Comparison of ENCODE assay signal across 21 cellular contexts in genomic region chr1:53468374-53468773, GRCh38. TPM values are rescaled to one million over a fixed set of nuclear protein-coding genes. Genes with fewer than 3 reads are reported as not detected.
A peak's percentile ranks its signal among the peaks of the same experiment; 100 is the strongest.
DNase-seq lines count a peak whose midpoint lies in the region; ATAC-seq and TF ChIP-seq lines count a peak whose summit lies in the region.
"Had no signal": no experiment of that assay in that cellular context is flagged by ENCODE, and none has a peak within 500 bp of the region (broad histone marks: within the 10 kb centered on the region; RNA-seq: fewer than 3 reads in every experiment).

No MANE protein-coding gene starts in this region.

- no CpG with 5 or more reads among the region's 2 CpGs for WGBS in neuronal stem cell (ENCODE audit: extremely low coverage in 2 of 2, insufficient read length in 2 of 2, insufficient replicate concordance in 1 of 2), 2 donors

- no peak overlapping the region for H3K27ac ChIP-seq in neuronal stem cell (replicated peaks; ENCODE audit: low read length)
- H3K27ac ChIP-seq: 22Rv1, A549, C4-2B, GM23248 had no signal

- H3K9ac ChIP-seq in neuronal stem cell (ENCODE audit: low read depth, low read length, poor library complexity) = no peak overlapping the region
- H3K9ac ChIP-seq: GM23248 had no signal

- H3K27me3 ChIP-seq in neuronal stem cell (ENCODE audit: control insufficient read depth in 3 of 3, insufficient read depth in 3 of 3, low read depth in 1 of 3, low read length in 3 of 3) = peaks cover 0 to 19% (median 0%) of the 10 kb centered on the region in 3 experiments

- no peaks in the 10 kb centered on the region for H3K79me1 ChIP-seq in neuronal stem cell (ENCODE audit: low read depth, low read length)

- peak; percentile 41 for DNase-seq in activated CD8-positive, alpha-beta memory T cell treated with anti-CD3 and anti-CD28 coated beads for 24 hours
- no peak for DNase-seq in activated CD8-positive, alpha-beta memory T cell treated with anti-CD3 and anti-CD28 coated beads, Interleukin-2, amount 50 U/mL, for 4 hours
- DNase-seq in islet precursor cell (peak; percentile 21), neuronal stem cell (ENCODE audit: low spot score) (no peak), HFFc6 (no peak), NCI-H774 (lab: John Stamatoyannopoulos, UW) (no peak)
- DNase-seq: AML-193; Caco-2; CD4-positive, alpha-beta T cell; DMS79; GDM1; GM23248; H9 had no signal

- H3K4me2 ChIP-seq in neuronal stem cell (ENCODE audit: insufficient read depth, low read length, poor library complexity, severe bottlenecking) = no peak overlapping the region
- H3K4me2 ChIP-seq: A549 had no signal

- H3K4me3 Mint-ChIP-seq in HFFc6 = no peak overlapping the region
- H3K4me3 Mint-ChIP-seq: CD4-positive, alpha-beta T cell; H9 had no signal

- H3K4me3 ChIP-seq in neuronal stem cell (ENCODE audit: low read length in 2 of 2) = no peak overlapping the region
- H3K4me3 ChIP-seq: A549, GM23248 had no signal

- H2BK12ac ChIP-seq in neuronal stem cell (ENCODE audit: low read length) = no peak overlapping the region

- H2BK15ac ChIP-seq in neuronal stem cell (ENCODE audit: low read length) = no peak overlapping the region

- ATAC-seq in GM21619 (IDR thresholded peaks at IDR 0.05; ENCODE audit: unreplicated experiment) = no peak
- no peak for ATAC-seq in HG02884 (IDR thresholded peaks at IDR 0.05; ENCODE audit: unreplicated experiment)
- ATAC-seq: A549 had no signal

- no peak overlapping the region for H2AK5ac ChIP-seq in neuronal stem cell (ENCODE audit: low read depth, low read length)

- H4K8ac ChIP-seq in neuronal stem cell (ENCODE audit: low read depth, low read length) = no peak overlapping the region

- H3K23ac ChIP-seq in neuronal stem cell (ENCODE audit: low read depth, low read length, poor library complexity) = no peak overlapping the region

- H2AFZ ChIP-seq in neuronal stem cell (ENCODE audit: low read length) = no peak overlapping the region
- H2AFZ ChIP-seq: GM23248 had no signal

- H3K4me1 ChIP-seq in neuronal stem cell (ENCODE audit: control insufficient read depth in 2 of 2, insufficient read depth in 1 of 2, low read depth in 1 of 2, low read length in 2 of 2) = peaks cover 6% of the 10 kb centered on the region in 2 donors
- H3K4me1 ChIP-seq: A549, Caco-2 had no signal

- no peaks in the 10 kb centered on the region for H3K36me3 ChIP-seq in neuronal stem cell (replicated peaks in 1 of 2; ENCODE audit: control insufficient read depth in 2 of 2, insufficient read depth in 2 of 2, low read length in 2 of 2)

- H3K27me3 Mint-ChIP-seq in HFFc6 (ENCODE audit: insufficient read depth) = peaks cover 22% of the 10 kb centered on the region
- H3K27me3 Mint-ChIP-seq: CD4-positive, alpha-beta T cell had no signal

- H2BK120ac ChIP-seq in neuronal stem cell (ENCODE audit: low read depth, low read length) = no peak overlapping the region

- no peaks in the 10 kb centered on the region for H3K9me3 ChIP-seq in neuronal stem cell (replicated peaks in 1 of 2; ENCODE audit: control insufficient read depth in 2 of 2, insufficient read depth in 1 of 2, low read depth in 1 of 2, low read length in 2 of 2)
- H3K9me3 ChIP-seq: A549, Caco-2 had no signal

- no peak overlapping the region for H3K14ac ChIP-seq in neuronal stem cell (ENCODE audit: low read length)

- H3K4ac ChIP-seq in neuronal stem cell (ENCODE audit: low read length) = no peak overlapping the region

- no peaks in the 10 kb centered on the region for H3K4me1 Mint-ChIP-seq in HFFc6 (ENCODE audit: low read depth)

- peak overlapping the region; percentile 32 for H3K18ac ChIP-seq in neuronal stem cell (ENCODE audit: low read length)

- no peak overlapping the region for H2BK5ac ChIP-seq in neuronal stem cell (ENCODE audit: low read length)

- no peak for TF ChIP-seq CTCF in HFFc6 (IDR thresholded peaks at IDR 0.05)

- no peak overlapping the region for H3K27ac Mint-ChIP-seq in HFFc6
- H3K27ac Mint-ChIP-seq: CD4-positive, alpha-beta T cell; H9 had no signal

- H3K36me3 Mint-ChIP-seq in HFFc6 (ENCODE audit: low read depth) = no peaks in the 10 kb centered on the region

- no peaks in the 10 kb centered on the region for H3K9me3 Mint-ChIP-seq in HFFc6
- H3K9me3 Mint-ChIP-seq: CD4-positive, alpha-beta T cell had no signal

- no peak overlapping the region for H4K91ac ChIP-seq in neuronal stem cell (ENCODE audit: low read depth, low read length, poor library complexity)

RNA-seq across cellular contexts. Expression of gene DMRTB1, which starts 9.2 kb away (rescaled TPM):
- 0.03 TPM for polyA plus RNA-seq in neuronal stem cell (2013, experiment 1 of 2)
- polyA plus RNA-seq in neuronal stem cell (2013, experiment 2 of 2) = not detected
- total RNA-seq in HFFc6 (2021; fragmentation: NEBNext Ultra II Directional; extraction: Animal tissue kit (Norgen Biotek cat#: 25700)) = not detected
- total RNA-seq: Caco-2; CD4-positive, alpha-beta T cell; Daoy; GM23248; H9; HT-29 had no signal
- polyA plus RNA-seq: A549, BJ, GM23248 had no signal

Comparison
In these comparisons a context has a peak if more than half of its experiments do, and no peak if none do; other contexts are left out.
1. DNase-seq: peak in activated CD8-positive, alpha-beta memory T cell treated with anti-CD3 and anti-CD28 coated beads for 24 hours (single experiment) and islet precursor cell (single experiment); none in activated CD8-positive, alpha-beta memory T cell treated with anti-CD3 and anti-CD28 coated beads, Interleukin-2, amount 50 U/mL, for 4 hours (single experiment), neuronal stem cell (single experiment), HFFc6 (single experiment) and NCI-H774 (single experiment).